In the genomic region with DNA sequence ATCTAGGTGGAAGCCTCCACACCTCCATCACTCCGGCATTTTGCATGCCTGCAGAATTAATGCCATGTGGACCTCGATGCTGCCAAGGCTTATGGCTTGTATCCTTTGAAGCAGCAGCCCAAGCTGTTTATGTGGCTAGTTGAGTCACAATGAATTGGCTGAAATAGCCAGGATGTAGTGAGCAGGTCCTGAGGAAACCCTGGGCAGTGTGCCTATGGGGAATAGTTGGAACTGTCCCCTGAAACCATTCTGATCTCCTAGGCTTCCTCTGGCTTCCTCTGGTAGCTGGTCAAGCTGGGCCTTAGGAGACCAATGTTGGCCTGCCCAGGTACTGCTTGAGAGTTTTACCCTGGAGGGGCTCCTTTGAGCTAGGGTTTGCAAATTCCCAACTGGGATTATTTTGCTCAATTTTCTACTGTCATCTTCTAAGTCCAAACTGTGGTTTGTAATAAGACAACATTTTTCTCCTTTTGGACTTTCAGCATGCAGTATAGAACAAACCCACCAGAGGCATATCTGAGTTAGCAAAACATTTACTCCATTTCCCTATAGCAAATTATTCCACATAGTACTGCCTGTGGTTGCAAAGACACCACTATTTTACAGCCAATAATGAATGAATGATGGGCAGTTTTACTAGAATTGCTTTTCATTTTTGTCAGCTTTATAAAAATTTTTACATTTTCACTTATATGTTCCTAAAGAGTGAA, we compare ENCODE assay signal across 18 cellular contexts.
DNase-seq lines count a peak whose midpoint lies in the region; FAIRE-seq and TF ChIP-seq lines count a peak whose summit lies in the region.
"Had no signal": no experiment of that assay in that cellular context is flagged by ENCODE, and none has a peak within 500 bp of the region (broad histone marks: within the 10 kb centered on the region; RNA-seq: fewer than 3 reads in every experiment).

No MANE protein-coding gene starts in this region.

- no peak overlapping the region for H3K4me3 Mint-ChIP-seq in Calu3 (ENCODE audit: low read depth, unreplicated experiment)
- H3K4me3 Mint-ChIP-seq: activated T-helper 17 cell treated with anti-CD3 and anti-CD28 coated beads, Interleukin-2, amount 50 U/mL, for 72 hours had no signal

- no peak for TF ChIP-seq EP300 in esophagus muscularis mucosa (IDR thresholded peaks at IDR 0.05)

- no peaks in the 10 kb centered on the region for H3K4me1 ChIP-seq in adipocyte (ENCODE audit: control insufficient read depth, insufficient read depth, low read length)
- H3K4me1 ChIP-seq in esophagus muscularis mucosa: no peaks in the 10 kb centered on the region
- H3K4me1 ChIP-seq in kidney (ENCODE audit: control insufficient read depth in 1 of 2, insufficient read depth in 1 of 2, low read depth in 1 of 2, low read length in 2 of 2): no peaks in the 10 kb centered on the region
- H3K4me1 ChIP-seq: left lung, prostate gland had no signal

- H3K27me3 Mint-ChIP-seq in Calu3 (ENCODE audit: unreplicated experiment): no peaks in the 10 kb centered on the region
- H3K27me3 Mint-ChIP-seq: activated T-helper 17 cell treated with anti-CD3 and anti-CD28 coated beads, Interleukin-2, amount 50 U/mL, for 72 hours had no signal

- H3K36me3 ChIP-seq in adipocyte (ENCODE audit: control insufficient read depth, insufficient read depth, low read length, severe bottlenecking) (no peaks in the 10 kb centered on the region), esophagus muscularis mucosa (no peaks in the 10 kb centered on the region), kidney (ENCODE audit: control insufficient read depth in 1 of 2, insufficient read depth in 2 of 2, low read length in 2 of 2) (no peaks in the 10 kb centered on the region)
- H3K36me3 ChIP-seq: left lung, prostate gland had no signal

- H3K4me3 ChIP-seq in adipocyte (ENCODE audit: low read length) (no peak overlapping the region), fibroblast of the aortic adventitia (ENCODE audit: low read depth, low read length) (no peak overlapping the region), esophagus muscularis mucosa (no peak overlapping the region), kidney (ENCODE audit: low read length in 2 of 2) (no peak overlapping the region)
- H3K4me3 ChIP-seq: left lung, prostate gland had no signal

- no peaks in the 10 kb centered on the region for H3K27me3 ChIP-seq in adipocyte (replicated peaks; ENCODE audit: control insufficient read depth, insufficient read depth, low read length)
- no peaks in the 10 kb centered on the region for H3K27me3 ChIP-seq in esophagus muscularis mucosa
- H3K27me3 ChIP-seq: left lung had no signal

- TF ChIP-seq POLR2A in esophagus muscularis mucosa (IDR thresholded peaks at IDR 0.05; ENCODE audit: low read depth): no peak

- intact Hi-C loops in esophagus muscularis mucosa (cut with DNase I): no loop called here
- intact Hi-C loops in kidney (cut with DNase I): no loop called here
- intact Hi-C loops in Calu3 (cut with micrococcal nuclease; ENCODE audit: unreplicated experiment): no loop called here

- H3K9ac ChIP-seq in adipocyte (ENCODE audit: low read length) (no peak overlapping the region), kidney (ENCODE audit: low read length in 2 of 2) (no peak overlapping the region)

- CTCF ChIA-PET in Calu3 (lab: Charles Lee): no interaction called here

- no peak overlapping the region for H3K27ac Mint-ChIP-seq in Calu3 (ENCODE audit: unreplicated experiment)
- H3K27ac Mint-ChIP-seq: activated T-helper 17 cell treated with anti-CD3 and anti-CD28 coated beads, Interleukin-2, amount 50 U/mL, for 72 hours had no signal

- H3K36me3 Mint-ChIP-seq in Calu3 (ENCODE audit: insufficient read depth, unreplicated experiment): no peaks in the 10 kb centered on the region

- H3K27ac ChIP-seq in 22Rv1 (peak overlapping the region; percentile 49), esophagus muscularis mucosa (replicated peaks in 1 of 4) (no peak overlapping the region), kidney (ENCODE audit: low read depth in 2 of 2, low read length in 2 of 2) (no peak overlapping the region)
- H3K27ac ChIP-seq: left lung, prostate gland had no signal

- H3K9me3 ChIP-seq in adipocyte (ENCODE audit: control insufficient read depth, low read length): peaks cover 5% of the 10 kb centered on the region
- peaks cover 0 to 8% (median 0%) of the 10 kb centered on the region in 4 donors for H3K9me3 ChIP-seq in esophagus muscularis mucosa
- no peaks in the 10 kb centered on the region for H3K9me3 ChIP-seq in kidney (ENCODE audit: control insufficient read depth in 1 of 2, low read length in 2 of 2)
- H3K9me3 ChIP-seq: prostate gland had no signal

- no peak for FAIRE-seq in kidney (lab: Jason Lieb, UNC)
- FAIRE-seq: D721Med had no signal

- DNase-seq in GM04503 (ENCODE audit: low read depth) (peak; percentile 78), adipocyte (ENCODE audit: low read depth) (peak; percentile 7), fibroblast of the aortic adventitia (ENCODE audit: low read depth) (peak; percentile 93), esophagus muscularis mucosa (ENCODE audit: extremely low spot score) (no peak), kidney (no peak), COLO668 (lab: John Stamatoyannopoulos, UW; ENCODE audit: unreplicated experiment) (no peak), Calu3 (no peak)
- DNase-seq: activated CD4-positive, alpha-beta T cell treated with anti-CD3 and anti-CD28 coated beads, Interleukin-2, amount 50 U/mL, for 4 hours; cortex of kidney; left lung; NCI-H1694 treated with DMSO at 0.1 percent for 48 hours; NCI-H446; stimulated activated CD4-positive, alpha-beta T cell treated with anti-CD3 and anti-CD28 coated beads, Interleukin-12 subunit alpha, Interleukin-12 subunit beta, amount 100 ng/mL, for 4 hours; stimulated activated naive CD8-positive, alpha-beta T cell treated with anti-CD3 and anti-CD28 coated beads, Interleukin-15, Interleukin-2, amounts not matched to agents 100 U/mL and 50 U/mL, for 24 hours had no signal

- peaks cover 2% of the 10 kb centered on the region for H3K9me3 Mint-ChIP-seq in Calu3 (ENCODE audit: low read depth, unreplicated experiment)

- peaks cover 22% of the 10 kb centered on the region for H3K4me1 Mint-ChIP-seq in Calu3 (ENCODE audit: low read depth, unreplicated experiment)

- BruUV-seq in Calu3 (replicated peaks; lab: Mats Ljungman, UMichigan): no TSS peak

- WGBS in esophagus muscularis mucosa: 100% methylated on average over 1 of the region's 2 CpGs

- TF ChIP-seq CTCF in 22Rv1 (IDR thresholded peaks at IDR 0.05): no peak
- TF ChIP-seq CTCF in fibroblast of the aortic adventitia (IDR thresholded peaks at IDR 0.05; ENCODE audit: insufficient read depth, low read length): peak; percentile 42
- TF ChIP-seq CTCF in esophagus muscularis mucosa (IDR thresholded peaks at IDR 0.05): no peak
- TF ChIP-seq CTCF in kidney (IDR thresholded peaks at IDR 0.05; ENCODE audit: borderline replicate concordance, extremely low read depth, insufficient read depth): no peak
- no peak for TF ChIP-seq CTCF in Calu3 (IDR thresholded peaks at IDR 0.05; ENCODE audit: unreplicated experiment)

Comparison
In these comparisons a context has a peak if more than half of its experiments do, and no peak if none do; other contexts are left out.
1. DNase-seq: peak in GM04503 (single experiment), adipocyte (single experiment) and fibroblast of the aortic adventitia (single experiment); none in esophagus muscularis mucosa (single experiment), kidney (single experiment), COLO668 (single experiment) and Calu3 (single experiment).